Comparison of ENCODE assay signal across 1 cellular context in genomic region chr16:57041182-57042156, GRCh38.
TF ChIP-seq lines count a peak whose summit lies in the region.

No MANE protein-coding gene starts in this region.

TF ChIP-seq in GM12878, 131 proteins besides CTCF, POLR2A, EP300 and RAD21 (continued from another document and continues in another):
- TF ChIP-seq, protein P1, sequence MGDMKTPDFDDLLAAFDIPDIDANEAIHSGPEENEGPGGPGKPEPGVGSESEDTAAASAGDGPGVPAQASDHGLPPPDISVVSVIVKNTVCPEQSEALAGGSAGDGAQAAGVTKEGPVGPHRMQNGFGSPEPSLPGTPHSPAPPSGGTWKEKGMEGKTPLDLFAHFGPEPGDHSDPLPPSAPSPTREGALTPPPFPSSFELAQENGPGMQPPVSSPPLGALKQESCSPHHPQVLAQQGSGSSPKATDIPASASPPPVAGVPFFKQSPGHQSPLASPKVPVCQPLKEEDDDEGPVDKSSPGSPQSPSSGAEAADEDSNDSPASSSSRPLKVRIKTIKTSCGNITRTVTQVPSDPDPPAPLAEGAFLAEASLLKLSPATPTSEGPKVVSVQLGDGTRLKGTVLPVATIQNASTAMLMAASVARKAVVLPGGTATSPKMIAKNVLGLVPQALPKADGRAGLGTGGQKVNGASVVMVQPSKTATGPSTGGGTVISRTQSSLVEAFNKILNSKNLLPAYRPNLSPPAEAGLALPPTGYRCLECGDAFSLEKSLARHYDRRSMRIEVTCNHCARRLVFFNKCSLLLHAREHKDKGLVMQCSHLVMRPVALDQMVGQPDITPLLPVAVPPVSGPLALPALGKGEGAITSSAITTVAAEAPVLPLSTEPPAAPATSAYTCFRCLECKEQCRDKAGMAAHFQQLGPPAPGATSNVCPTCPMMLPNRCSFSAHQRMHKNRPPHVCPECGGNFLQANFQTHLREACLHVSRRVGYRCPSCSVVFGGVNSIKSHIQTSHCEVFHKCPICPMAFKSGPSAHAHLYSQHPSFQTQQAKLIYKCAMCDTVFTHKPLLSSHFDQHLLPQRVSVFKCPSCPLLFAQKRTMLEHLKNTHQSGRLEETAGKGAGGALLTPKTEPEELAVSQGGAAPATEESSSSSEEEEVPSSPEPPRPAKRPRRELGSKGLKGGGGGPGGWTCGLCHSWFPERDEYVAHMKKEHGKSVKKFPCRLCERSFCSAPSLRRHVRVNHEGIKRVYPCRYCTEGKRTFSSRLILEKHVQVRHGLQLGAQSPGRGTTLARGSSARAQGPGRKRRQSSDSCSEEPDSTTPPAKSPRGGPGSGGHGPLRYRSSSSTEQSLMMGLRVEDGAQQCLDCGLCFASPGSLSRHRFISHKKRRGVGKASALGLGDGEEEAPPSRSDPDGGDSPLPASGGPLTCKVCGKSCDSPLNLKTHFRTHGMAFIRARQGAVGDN (IDR thresholded peaks at IDR 0.05): peak; percentile 86
- no peak for TF ChIP-seq ZNF207 (IDR thresholded peaks at IDR 0.05; ENCODE audit: borderline replicate concordance)
- TF ChIP-seq TBL1XR1 (IDR thresholded peaks at IDR 0.05; ENCODE audit: low read depth, low read length): 0 out of 2 replicates have a peak, but pooled peaks have one; percentile 14
- no peak for TF ChIP-seq KLF5 (IDR thresholded peaks at IDR 0.05; ENCODE audit: partially characterized antibody)
- TF ChIP-seq PAX8 (IDR thresholded peaks at IDR 0.05): no peak
- TF ChIP-seq, protein P2, sequence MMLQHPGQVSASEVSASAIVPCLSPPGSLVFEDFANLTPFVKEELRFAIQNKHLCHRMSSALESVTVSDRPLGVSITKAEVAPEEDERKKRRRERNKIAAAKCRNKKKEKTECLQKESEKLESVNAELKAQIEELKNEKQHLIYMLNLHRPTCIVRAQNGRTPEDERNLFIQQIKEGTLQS (IDR thresholded peaks at IDR 0.05; ENCODE audit: borderline replicate concordance, extremely low read depth, low read depth, low read length): no peak
- TF ChIP-seq STAT3 (IDR thresholded peaks at IDR 0.05; ENCODE audit: low read depth, low read length): no peak
- no peak for TF ChIP-seq MYB (IDR thresholded peaks at IDR 0.05; ENCODE audit: borderline replicate concordance, low read depth, low read length)
- TF ChIP-seq CBX5 (IDR thresholded peaks at IDR 0.05; ENCODE audit: low read depth): no peak
- no peak for TF ChIP-seq KDM1A (IDR thresholded peaks at IDR 0.05; ENCODE audit: borderline replicate concordance)
- no peak for TF ChIP-seq SREBF1 (IDR thresholded peaks at IDR 0.05; ENCODE audit: low read length)
- TF ChIP-seq RAD51 (IDR thresholded peaks at IDR 0.05): no peak
- no peak for TF ChIP-seq CHD4 (IDR thresholded peaks at IDR 0.05)
- TF ChIP-seq, protein P3, sequence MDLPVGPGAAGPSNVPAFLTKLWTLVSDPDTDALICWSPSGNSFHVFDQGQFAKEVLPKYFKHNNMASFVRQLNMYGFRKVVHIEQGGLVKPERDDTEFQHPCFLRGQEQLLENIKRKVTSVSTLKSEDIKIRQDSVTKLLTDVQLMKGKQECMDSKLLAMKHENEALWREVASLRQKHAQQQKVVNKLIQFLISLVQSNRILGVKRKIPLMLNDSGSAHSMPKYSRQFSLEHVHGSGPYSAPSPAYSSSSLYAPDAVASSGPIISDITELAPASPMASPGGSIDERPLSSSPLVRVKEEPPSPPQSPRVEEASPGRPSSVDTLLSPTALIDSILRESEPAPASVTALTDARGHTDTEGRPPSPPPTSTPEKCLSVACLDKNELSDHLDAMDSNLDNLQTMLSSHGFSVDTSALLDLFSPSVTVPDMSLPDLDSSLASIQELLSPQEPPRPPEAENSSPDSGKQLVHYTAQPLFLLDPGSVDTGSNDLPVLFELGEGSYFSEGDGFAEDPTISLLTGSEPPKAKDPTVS (IDR thresholded peaks at IDR 0.05; ENCODE audit: low read depth, low read length): no peak
- TF ChIP-seq, protein P4, sequence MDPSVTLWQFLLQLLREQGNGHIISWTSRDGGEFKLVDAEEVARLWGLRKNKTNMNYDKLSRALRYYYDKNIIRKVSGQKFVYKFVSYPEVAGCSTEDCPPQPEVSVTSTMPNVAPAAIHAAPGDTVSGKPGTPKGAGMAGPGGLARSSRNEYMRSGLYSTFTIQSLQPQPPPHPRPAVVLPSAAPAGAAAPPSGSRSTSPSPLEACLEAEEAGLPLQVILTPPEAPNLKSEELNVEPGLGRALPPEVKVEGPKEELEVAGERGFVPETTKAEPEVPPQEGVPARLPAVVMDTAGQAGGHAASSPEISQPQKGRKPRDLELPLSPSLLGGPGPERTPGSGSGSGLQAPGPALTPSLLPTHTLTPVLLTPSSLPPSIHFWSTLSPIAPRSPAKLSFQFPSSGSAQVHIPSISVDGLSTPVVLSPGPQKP (IDR thresholded peaks at IDR 0.05; ENCODE audit: low read depth, low read length): 0 out of 2 replicates have a peak, but pooled peaks have one; percentile 10
- 0 out of 3 replicates have a peak, but pooled peaks of 1 of the 2 experiments have one; percentile 10 for TF ChIP-seq EGR1 (IDR thresholded peaks at IDR 0.05; ENCODE audit: borderline replicate concordance in 1 of 2, low read depth in 2 of 2, low read length in 2 of 2)
- TF ChIP-seq ZNF274 (IDR thresholded peaks at IDR 0.05; ENCODE audit: insufficient read depth, insufficient read length): no peak
- no peak for TF ChIP-seq JUND (IDR thresholded peaks at IDR 0.05; ENCODE audit: low read depth, low read length)
- no peak for TF ChIP-seq TCF12 (IDR thresholded peaks at IDR 0.05; ENCODE audit: low read depth, low read length)
- no peak for TF ChIP-seq USF1 (IDR thresholded peaks at IDR 0.05; ENCODE audit: borderline replicate concordance, extremely low read length, insufficient read depth, low read depth, low read length)
- TF ChIP-seq RCOR1 (conservative IDR thresholded peaks at IDR 0.05; ENCODE audit: low read depth, low read length): 0 out of 2 replicates have a peak, but pooled peaks have one; percentile 62
- peak; percentile 38; the same call in 1 of the 3 replicates for TF ChIP-seq POU2F2 (IDR thresholded peaks at IDR 0.05; ENCODE audit: borderline replicate concordance, low read depth, low read length)
- TF ChIP-seq SMARCA5 (IDR thresholded peaks at IDR 0.05): 0 out of 2 replicates have a peak, but pooled peaks have one; percentile 41
- peak; percentile 6; the same call in 1 of the 2 replicates for TF ChIP-seq PKNOX1 (IDR thresholded peaks at IDR 0.05)
- TF ChIP-seq PAX5 (IDR thresholded peaks at IDR 0.05; ENCODE audit: borderline replicate concordance, low read depth, low read length): no peak; the same call in 1 of the 2 replicates
- no peak for TF ChIP-seq NFXL1 (IDR thresholded peaks at IDR 0.05; ENCODE audit: borderline replicate concordance)
- TF ChIP-seq BCLAF1 (IDR thresholded peaks at IDR 0.05): no peak
- TF ChIP-seq SUPT20H (IDR thresholded peaks at IDR 0.05; ENCODE audit: borderline replicate concordance, control insufficient read depth, low read depth, low read length): no peak
- TF ChIP-seq IRF4 (IDR thresholded peaks at IDR 0.05; ENCODE audit: low read depth, low read length): no peak
- TF ChIP-seq ZBTB40 (IDR thresholded peaks at IDR 0.05; ENCODE audit: borderline replicate concordance): no peak
- no peak for TF ChIP-seq SRF (IDR thresholded peaks at IDR 0.05; ENCODE audit: low read depth in 2 of 2, low read length in 2 of 2)
- TF ChIP-seq ZNF24 (IDR thresholded peaks at IDR 0.05): no peak
- no peak for TF ChIP-seq SREBF2 (IDR thresholded peaks at IDR 0.05; ENCODE audit: low read length)
- TF ChIP-seq CHD2 (IDR thresholded peaks at IDR 0.05; ENCODE audit: borderline replicate concordance, low read depth, low read length): peak; percentile 11; the same call in 1 of the 2 replicates
- TF ChIP-seq BCL11A (IDR thresholded peaks at IDR 0.05; ENCODE audit: low read depth, low read length): 0 out of 2 replicates have a peak, but pooled peaks have one; percentile 59
- TF ChIP-seq ATF7 (IDR thresholded peaks at IDR 0.05; ENCODE audit: low read depth): peak; percentile 49
- TF ChIP-seq EED (IDR thresholded peaks at IDR 0.05; ENCODE audit: low read depth): peak; percentile 88
- TF ChIP-seq CEBPB (IDR thresholded peaks at IDR 0.05; ENCODE audit: borderline replicate concordance in 1 of 2, low read depth in 2 of 2, low read length in 2 of 2): no peak
- TF ChIP-seq YY1 (IDR thresholded peaks at IDR 0.05; ENCODE audit: low read depth, low read length): 0 out of 2 replicates have a peak, but pooled peaks have one; percentile 22
- TF ChIP-seq STAT1 (conservative IDR thresholded peaks at IDR 0.05): no peak
- no peak for TF ChIP-seq NFIC (IDR thresholded peaks at IDR 0.05; ENCODE audit: low read depth, low read length)
- no peak for TF ChIP-seq IRF5 (IDR thresholded peaks at IDR 0.05; ENCODE audit: borderline replicate concordance)
- peak; percentile 74 to 78 for TF ChIP-seq IKZF2 (IDR thresholded peaks at IDR 0.05)
- TF ChIP-seq BCL3 (IDR thresholded peaks at IDR 0.05; ENCODE audit: borderline replicate concordance, insufficient read depth, low read depth, low read length, poor library complexity, severe bottlenecking): no peak
